In genomic region chr12:16585781-16586180, GRCh38 we compare ENCODE assay signal across 21 cellular contexts. TPM values are rescaled to one million over a fixed set of nuclear protein-coding genes. Genes with fewer than 3 reads are reported as not detected.
"Had no signal": no experiment of that assay in that cellular context is flagged by ENCODE, and none has a peak within 500 bp of the region (broad histone marks: within the 10 kb centered on the region; RNA-seq: fewer than 3 reads in every experiment).

No MANE protein-coding gene starts in this region.

- H3K36me3 Mint-ChIP-seq: activated naive CD4-positive, alpha-beta T cell treated with anti-CD3 and anti-CD28 coated beads, Interleukin-2, amount 10 ng/mL, durations not matched to agents 7 days and 5 days; naive B cell; type B pancreatic cell had no signal

- H3K36me3 ChIP-seq: cardiac muscle cell, left lung, right lobe of liver had no signal

- H3K4me1 ChIP-seq: left lung, psoas muscle, right lobe of liver had no signal

- H3K4me3 ChIP-seq: cardiac muscle cell, left lung, psoas muscle, right lobe of liver had no signal

- H3K27me3 ChIP-seq: cardiac muscle cell, foreskin keratinocyte, left lung, right lobe of liver had no signal

- H3K27ac Mint-ChIP-seq: activated CD8-positive, alpha-beta T cell treated with anti-CD3 and anti-CD28 coated beads for 36 hours; activated naive CD4-positive, alpha-beta T cell treated with anti-CD3 and anti-CD28 coated beads, Interleukin-2, amount 10 ng/mL, durations not matched to agents 7 days and 5 days; endodermal cell; naive B cell; type B pancreatic cell had no signal

- H3K9me3 ChIP-seq: left lung, psoas muscle had no signal

- DNase-seq: activated CD4-positive, alpha-beta T cell treated with anti-CD3 and anti-CD28 coated beads for 48 hours; activated CD4-positive, CD25-positive, alpha-beta regulatory T cell; activated CD8-positive, alpha-beta T cell treated with anti-CD3 and anti-CD28 coated beads for 36 hours; activated naive CD4-positive, alpha-beta T cell treated with anti-CD3 and anti-CD28 coated beads, Interleukin-2, amount 10 ng/mL, durations not matched to agents 7 days and 5 days; activated T-cell treated with anti-CD3 and anti-CD28 coated beads, Interleukin-2, amount 50 U/mL, for 4 hours; endodermal cell; foreskin keratinocyte; kidney; left lung; mammary epithelial cell; naive B cell; right lobe of liver; stimulated activated CD8-positive, alpha-beta memory T cell treated with anti-CD3 and anti-CD28 coated beads, Interleukin-4, amount 100 ng/mL, for 48 hours; stimulated activated naive CD4-positive, alpha-beta T cell; T-helper 1 cell; T-helper 9 cell had no signal

- H3K9me3 Mint-ChIP-seq: endodermal cell, type B pancreatic cell had no signal

- H3K27me3 Mint-ChIP-seq: activated CD8-positive, alpha-beta T cell treated with anti-CD3 and anti-CD28 coated beads for 36 hours; activated naive CD4-positive, alpha-beta T cell treated with anti-CD3 and anti-CD28 coated beads, Interleukin-2, amount 10 ng/mL, durations not matched to agents 7 days and 5 days; naive B cell had no signal

- FAIRE-seq: kidney had no signal

- ATAC-seq: activated CD8-positive, alpha-beta T cell treated with anti-CD3 and anti-CD28 coated beads for 36 hours; activated T-cell treated with anti-CD3 and anti-CD28 coated beads, Interleukin-2, amount 50 U/mL, for 4 hours; foreskin keratinocyte; left lung; right lobe of liver; SK-N-SH treated with all-trans-retinoic acid at 6 μM for 48 hours had no signal

- H3K27ac ChIP-seq: cardiac muscle cell, epithelial cell of prostate, foreskin keratinocyte, psoas muscle, right lobe of liver had no signal

- H3K4me1 Mint-ChIP-seq: activated naive CD4-positive, alpha-beta T cell treated with anti-CD3 and anti-CD28 coated beads, Interleukin-2, amount 10 ng/mL, durations not matched to agents 7 days and 5 days; endodermal cell; naive B cell had no signal

- H3K4me3 Mint-ChIP-seq: activated CD8-positive, alpha-beta T cell treated with anti-CD3 and anti-CD28 coated beads for 36 hours; activated naive CD4-positive, alpha-beta T cell treated with anti-CD3 and anti-CD28 coated beads, Interleukin-2, amount 10 ng/mL, durations not matched to agents 7 days and 5 days; activated T-cell treated with anti-CD3 and anti-CD28 coated beads, Interleukin-2, amount 50 U/mL, for 4 hours; endodermal cell; naive B cell; type B pancreatic cell had no signal

RNA-seq across cellular contexts. Expression of gene LMO3, which starts 20.2 kb away (rescaled TPM):
- total RNA-seq: activated CD8-positive, alpha-beta T cell treated with anti-CD3 and anti-CD28 coated beads for 36 hours; foreskin keratinocyte; mammary epithelial cell had no signal
- polyA plus RNA-seq: foreskin keratinocyte had no signal
